8 cellular contexts compared by ENCODE assay signal in genomic region chr15:95259513-95259912, GRCh38.
DNase-seq lines count a peak whose midpoint lies in the region; ATAC-seq and TF ChIP-seq lines count a peak whose summit lies in the region.

No MANE protein-coding gene starts in this region.

- H3K9me3 Mint-ChIP-seq in activated CD8-positive, alpha-beta T cell treated with anti-CD3 and anti-CD28 coated beads, Interleukin-2, amount 10 ng/mL, durations not matched to agents 7 days and 5 days (ENCODE audit: insufficient read depth): no peaks in the 10 kb centered on the region
- H3K9me3 Mint-ChIP-seq in endothelial cell (ENCODE audit: unreplicated experiment): no peaks in the 10 kb centered on the region

- peak; percentile 3 for DNase-seq in NCI-H1694 treated with DMSO at 0.1 percent for 48 hours (lab: John Stamatoyannopoulos, UW)
- DNase-seq in NCI-H1694 (lab: John Stamatoyannopoulos, UW): no peak
- peak; percentile 46 for DNase-seq in NCI-H69 (lab: John Stamatoyannopoulos, UW)
- DNase-seq in activated CD8-positive, alpha-beta T cell treated with anti-CD3 and anti-CD28 coated beads, Interleukin-2, amount 10 ng/mL, durations not matched to agents 7 days and 5 days: peak; percentile 73
- peak; percentile 67 for DNase-seq in endothelial cell (ENCODE audit: low spot score)
- peak; percentile 50 for DNase-seq in middle frontal gyrus (ENCODE audit: extremely low spot score, low spot score)
- DNase-seq in stimulated activated CD8-positive, alpha-beta memory T cell treated with anti-CD3 and anti-CD28 coated beads, Interleukin-7, amount 100 ng/mL, for 4 hours (ENCODE audit: low read depth in 2 of 2): peak; percentile 5 to 10

- POLR2A ChIA-PET in activated CD8-positive, alpha-beta T cell treated with anti-CD3 and anti-CD28 coated beads, Interleukin-2, amount 10 ng/mL, durations not matched to agents 7 days and 5 days (lab: Charles Lee): no interaction called here

- CTCF ChIA-PET in activated CD8-positive, alpha-beta T cell treated with anti-CD3 and anti-CD28 coated beads, Interleukin-2, amount 10 ng/mL, durations not matched to agents 7 days and 5 days (lab: Charles Lee): interaction anchor here (0.8 to 2.5 kb wide), 20 partner anchors 10 to 1975 kb away, joined by 3 to 44 read pairs (median 3); no protein-coding TSS in a partner anchor

- no peaks in the 10 kb centered on the region for H3K36me3 Mint-ChIP-seq in activated CD8-positive, alpha-beta T cell treated with anti-CD3 and anti-CD28 coated beads, Interleukin-2, amount 10 ng/mL, durations not matched to agents 7 days and 5 days (ENCODE audit: low read depth)
- H3K36me3 Mint-ChIP-seq in endothelial cell (ENCODE audit: low read depth, unreplicated experiment): no peaks in the 10 kb centered on the region

- no peak overlapping the region for H3K4me3 Mint-ChIP-seq in activated CD8-positive, alpha-beta T cell treated with anti-CD3 and anti-CD28 coated beads, Interleukin-2, amount 10 ng/mL, durations not matched to agents 7 days and 5 days
- H3K4me3 Mint-ChIP-seq in endothelial cell (ENCODE audit: unreplicated experiment): no peak overlapping the region

- H3K27ac Mint-ChIP-seq in activated CD8-positive, alpha-beta T cell treated with anti-CD3 and anti-CD28 coated beads, Interleukin-2, amount 10 ng/mL, durations not matched to agents 7 days and 5 days: no peak overlapping the region
- peak overlapping the region; percentile 76 for H3K27ac Mint-ChIP-seq in endothelial cell (ENCODE audit: unreplicated experiment)

- TF ChIP-seq CTCF in endothelial cell (IDR thresholded peaks at IDR 0.05; ENCODE audit: unreplicated experiment): peak; percentile 90

- peak; percentile 65 for ATAC-seq in HG03139 (IDR thresholded peaks at IDR 0.05; ENCODE audit: unreplicated experiment)
- ATAC-seq in activated CD8-positive, alpha-beta T cell treated with anti-CD3 and anti-CD28 coated beads, Interleukin-2, amount 10 ng/mL, durations not matched to agents 7 days and 5 days: peak; percentile 68

- peaks cover 7% of the 10 kb centered on the region for H3K4me1 Mint-ChIP-seq in activated CD8-positive, alpha-beta T cell treated with anti-CD3 and anti-CD28 coated beads, Interleukin-2, amount 10 ng/mL, durations not matched to agents 7 days and 5 days (ENCODE audit: low read depth)
- H3K4me1 Mint-ChIP-seq in endothelial cell (ENCODE audit: unreplicated experiment): peaks cover 34% of the 10 kb centered on the region

- peaks cover 53% of the 10 kb centered on the region for H3K27me3 Mint-ChIP-seq in activated CD8-positive, alpha-beta T cell treated with anti-CD3 and anti-CD28 coated beads, Interleukin-2, amount 10 ng/mL, durations not matched to agents 7 days and 5 days (ENCODE audit: low read depth)
- peaks cover 7% of the 10 kb centered on the region for H3K27me3 Mint-ChIP-seq in endothelial cell (ENCODE audit: unreplicated experiment)
